8 cellular contexts compared by ENCODE assay signal in the genomic region with DNA sequence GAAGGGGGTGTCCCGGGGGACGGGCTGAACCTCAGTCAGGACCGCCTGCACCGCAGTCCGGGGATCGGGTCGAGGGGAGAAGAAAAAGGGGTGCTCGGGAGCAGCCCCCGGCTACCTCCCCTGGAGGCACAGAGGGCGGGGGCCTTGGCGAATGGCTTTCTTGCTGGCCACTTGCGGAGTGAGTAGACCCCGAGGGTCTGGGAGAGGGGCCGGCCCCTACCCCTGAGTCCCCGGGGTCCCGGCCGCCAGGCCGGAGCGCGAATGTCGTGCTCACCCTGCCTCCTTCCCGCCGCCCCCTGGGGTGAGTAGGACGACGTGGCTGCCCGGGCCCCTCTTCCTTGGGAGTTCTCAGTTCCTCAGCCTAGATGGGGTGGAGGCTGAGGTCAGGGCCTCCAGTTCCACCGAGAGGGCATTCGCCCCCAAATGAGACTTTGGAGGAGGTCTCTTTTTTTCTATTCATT.
DNase-seq lines count a peak whose midpoint lies in the region; ATAC-seq lines count a peak whose summit lies in the region.

No MANE protein-coding gene starts in this region.

- DNase-seq in COLO668 (lab: John Stamatoyannopoulos, UW; ENCODE audit: unreplicated experiment): peak; percentile 72
- DNase-seq in activated CD4-positive, alpha-beta memory T cell treated with anti-CD3 and anti-CD28 coated beads for 36 hours: no peak
- DNase-seq in left cardiac atrium: peak; percentile 29
- peak; percentile 65 for DNase-seq in sciatic nerve (ENCODE audit: low spot score)
- DNase-seq in NCI-H187 (lab: John Stamatoyannopoulos, UW): no peak
- no peak for DNase-seq in SHP77 treated with DMSO at 0.1 percent for 48 hours (lab: John Stamatoyannopoulos, UW)

- intact Hi-C loops in activated CD4-positive, alpha-beta memory T cell treated with anti-CD3 and anti-CD28 coated beads for 36 hours (cut with micrococcal nuclease): loop anchor here (1.0 to 2.0 kb wide), 3 partner anchors 26 to 149 kb away; a partner anchor contains a TSS
- intact Hi-C loops in left cardiac atrium (cut with DNase I) (loop anchor here in 1 of 2 donors (10.0 kb wide), 1 partner anchor 65 kb away; no protein-coding TSS in a partner anchor), sciatic nerve (cut with DNase I) (no loop called here)

- POLR2A ChIA-PET in activated CD4-positive, alpha-beta memory T cell treated with anti-CD3 and anti-CD28 coated beads for 36 hours (lab: Charles Lee): interaction anchor here (1.1 kb wide), 1 partner anchor 27 kb away, joined by 3 read pairs; no protein-coding TSS in a partner anchor

- H3K9me3 Mint-ChIP-seq in activated CD4-positive, alpha-beta memory T cell treated with anti-CD3 and anti-CD28 coated beads for 36 hours: no peaks in the 10 kb centered on the region

- peaks cover 42% of the 10 kb centered on the region for H3K4me1 Mint-ChIP-seq in activated CD4-positive, alpha-beta memory T cell treated with anti-CD3 and anti-CD28 coated beads for 36 hours (ENCODE audit: low read depth)

- CTCF ChIA-PET in activated CD4-positive, alpha-beta memory T cell treated with anti-CD3 and anti-CD28 coated beads for 36 hours (lab: Charles Lee): interaction anchor here (0.7 to 1.5 kb wide), 6 partner anchors 9 to 112 kb away, joined by 3 to 4 read pairs (median 3); no protein-coding TSS in a partner anchor

- ATAC-seq in GM19328 (IDR thresholded peaks at IDR 0.05; ENCODE audit: unreplicated experiment) (peak; percentile 20), HG03520 (IDR thresholded peaks at IDR 0.05; ENCODE audit: unreplicated experiment) (peak; percentile 7), left cardiac atrium (peak; percentile 35 to 52), sciatic nerve (peak; percentile 52)

- H3K36me3 Mint-ChIP-seq in activated CD4-positive, alpha-beta memory T cell treated with anti-CD3 and anti-CD28 coated beads for 36 hours: no peaks in the 10 kb centered on the region

- no peaks in the 10 kb centered on the region for H3K27me3 Mint-ChIP-seq in activated CD4-positive, alpha-beta memory T cell treated with anti-CD3 and anti-CD28 coated beads for 36 hours

- peak overlapping the region; percentile 87 for H3K4me3 Mint-ChIP-seq in activated CD4-positive, alpha-beta memory T cell treated with anti-CD3 and anti-CD28 coated beads for 36 hours

- peak overlapping the region; percentile 80 for H3K27ac Mint-ChIP-seq in activated CD4-positive, alpha-beta memory T cell treated with anti-CD3 and anti-CD28 coated beads for 36 hours

Comparison
In these comparisons a context has a peak if more than half of its experiments do, and no peak if none do; other contexts are left out.
1. DNase-seq: peak in COLO668 (single experiment), left cardiac atrium (single experiment) and sciatic nerve (single experiment); none in activated CD4-positive, alpha-beta memory T cell treated with anti-CD3 and anti-CD28 coated beads for 36 hours (single experiment), NCI-H187 (0 of 2) and SHP77 treated with DMSO at 0.1 percent for 48 hours (single experiment).
2. Peak in every context shown above with its lines, with median percentiles within 50 percentile points of each other: ATAC-seq.